16 cellular contexts compared by ENCODE assay signal in genomic region chr11:134758342-134758931, GRCh38.
"Had no signal": no experiment of that assay in that cellular context is flagged by ENCODE, and none has a peak within 500 bp of the region (broad histone marks: within the 10 kb centered on the region; RNA-seq: fewer than 3 reads in every experiment).

No MANE protein-coding gene starts in this region.

- H3K9me3 ChIP-seq: heart right ventricle, left lung, lower lobe of right lung, psoas muscle had no signal

- H3K4me1 ChIP-seq: heart right ventricle, left lung, lower lobe of right lung, psoas muscle had no signal

- H3K4me1 Mint-ChIP-seq: memory B cell had no signal

- H3K9me3 Mint-ChIP-seq: memory B cell, nephron had no signal

- H3K36me3 Mint-ChIP-seq: naive B cell had no signal

- H3K4me3 ChIP-seq: heart right ventricle, left lung, lower lobe of right lung, psoas muscle, skin epidermis had no signal

- DNase-seq: dermis blood vessel endothelial cell; effector CD4-positive, alpha-beta T cell; heart right ventricle; hypothalamus; left lung; lower lobe of right lung; midbrain; naive B cell; psoas muscle; retina; stimulated activated CD4-positive, alpha-beta T cell treated with anti-CD3 and anti-CD28 coated beads, Interleukin-12 subunit alpha, Interleukin-12 subunit beta, amount 100 ng/mL, for 4 hours; stimulated activated naive CD4-positive, alpha-beta T cell treated with Interleukin-2 at 50 U/mL for 16 hours had no signal

- H3K36me3 ChIP-seq: heart right ventricle, left lung, lower lobe of right lung had no signal

- H3K27ac ChIP-seq: heart right ventricle, left lung, lower lobe of right lung, psoas muscle, skin epidermis had no signal

- H3K4me3 Mint-ChIP-seq: memory B cell, naive B cell, nephron had no signal

- H3K27ac Mint-ChIP-seq: memory B cell, naive B cell, nephron had no signal

- ATAC-seq: heart right ventricle, left lung, lower lobe of right lung, psoas muscle, sciatic nerve had no signal
